Comparison of ENCODE assay signal across 27 cellular contexts in genomic region chr4:166006217-166006616, GRCh38.
"Had no signal": no experiment of that assay in that cellular context is flagged by ENCODE, and none has a peak within 500 bp of the region (broad histone marks: within the 10 kb centered on the region; RNA-seq: fewer than 3 reads in every experiment).

No MANE protein-coding gene starts in this region.

- ATAC-seq: esophagus mucosa; gastrocnemius medialis; heart right ventricle; left cardiac atrium; left lung; left ventricle myocardium superior; lower lobe of right lung; mucosa of descending colon; naive thymus-derived CD8-positive, alpha-beta T cell had no signal

- H3K27me3 ChIP-seq: dorsolateral prefrontal cortex, esophagus squamous epithelium, gastrocnemius medialis, heart right ventricle, left lung had no signal

- H3K9me3 ChIP-seq: esophagus squamous epithelium, gastrocnemius medialis, left lung, lower lobe of right lung, mucosa of descending colon had no signal

- H3K36me3 ChIP-seq: esophagus squamous epithelium, gastrocnemius medialis, heart right ventricle, left lung, lower lobe of right lung had no signal

- FAIRE-seq: endothelial cell of umbilical vein, islet of Langerhans, keratinocyte had no signal

- H3K27ac ChIP-seq: coronary artery, dorsolateral prefrontal cortex, epithelial cell of prostate, esophagus squamous epithelium, gastrocnemius medialis, heart right ventricle, left lung, lower lobe of right lung had no signal

- H3K4me3 ChIP-seq: coronary artery, dorsolateral prefrontal cortex, esophagus squamous epithelium, gastrocnemius medialis, heart right ventricle, left lung, lower lobe of right lung, mucosa of descending colon had no signal

- DNase-seq: dermis blood vessel endothelial cell; dorsolateral prefrontal cortex; effector CD4-positive, alpha-beta T cell; effector memory CD4-positive, alpha-beta T cell; erythroblast; esophagus squamous epithelium; foreskin fibroblast; foreskin melanocyte; gastrocnemius medialis; glutamatergic neuron; head of caudate nucleus; heart right ventricle; hippocampal formation; left cardiac atrium; left lung; left ventricle myocardium superior; lower lobe of right lung; mesenchymal stem cell; mucosa of descending colon; naive B cell; naive thymus-derived CD8-positive, alpha-beta T cell had no signal

- H3K4me1 ChIP-seq: esophagus squamous epithelium, gastrocnemius medialis, heart right ventricle, left lung, lower lobe of right lung had no signal
